ENCODE assay signal across 1 cellular context in genomic region chr22:29030618-29031235, GRCh38.
A peak's percentile ranks its signal among the peaks of the same experiment; 100 is the strongest.
TF ChIP-seq lines count a peak whose summit lies in the region.

No MANE protein-coding gene starts in this region.

TF ChIP-seq in HepG2, 621 proteins besides CTCF, POLR2A, EP300 and RAD21 (continued from another document and continues in another):
- TF ChIP-seq, protein P1, sequence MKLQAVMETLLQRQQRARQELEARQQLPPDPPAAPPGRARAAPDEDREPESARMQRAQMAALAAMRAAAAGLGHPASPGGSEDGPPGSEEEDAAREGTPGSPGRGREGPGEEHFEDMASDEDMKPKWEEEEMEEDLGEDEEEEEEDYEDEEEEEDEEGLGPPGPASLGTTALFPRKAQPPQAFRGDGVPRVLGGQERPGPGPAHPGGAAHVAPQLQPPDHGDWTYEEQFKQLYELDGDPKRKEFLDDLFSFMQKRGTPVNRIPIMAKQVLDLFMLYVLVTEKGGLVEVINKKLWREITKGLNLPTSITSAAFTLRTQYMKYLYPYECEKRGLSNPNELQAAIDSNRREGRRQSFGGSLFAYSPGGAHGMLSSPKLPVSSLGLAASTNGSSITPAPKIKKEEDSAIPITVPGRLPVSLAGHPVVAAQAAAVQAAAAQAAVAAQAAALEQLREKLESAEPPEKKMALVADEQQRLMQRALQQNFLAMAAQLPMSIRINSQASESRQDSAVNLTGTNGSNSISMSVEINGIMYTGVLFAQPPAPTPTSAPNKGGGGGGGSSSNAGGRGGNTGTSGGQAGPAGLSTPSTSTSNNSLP (IDR thresholded peaks at IDR 0.05; ENCODE audit: low read depth, low read length) = peak; percentile 42; the same call in 1 of the 2 replicates
- TF ChIP-seq ZNF24 (IDR thresholded peaks at IDR 0.05) = no peak
- peak; percentile 90 for TF ChIP-seq ARID5B (CRISPR knock-in tag; IDR thresholded peaks at IDR 0.05)
- TF ChIP-seq, protein P2, sequence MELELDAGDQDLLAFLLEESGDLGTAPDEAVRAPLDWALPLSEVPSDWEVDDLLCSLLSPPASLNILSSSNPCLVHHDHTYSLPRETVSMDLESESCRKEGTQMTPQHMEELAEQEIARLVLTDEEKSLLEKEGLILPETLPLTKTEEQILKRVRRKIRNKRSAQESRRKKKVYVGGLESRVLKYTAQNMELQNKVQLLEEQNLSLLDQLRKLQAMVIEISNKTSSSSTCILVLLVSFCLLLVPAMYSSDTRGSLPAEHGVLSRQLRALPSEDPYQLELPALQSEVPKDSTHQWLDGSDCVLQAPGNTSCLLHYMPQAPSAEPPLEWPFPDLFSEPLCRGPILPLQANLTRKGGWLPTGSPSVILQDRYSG (CRISPR knock-in tag; IDR thresholded peaks at IDR 0.05) = no peak
- TF ChIP-seq ZSCAN25 (CRISPR knock-in tag; IDR thresholded peaks at IDR 0.05) = peak; percentile 92
- no peak for TF ChIP-seq POLR2G (IDR thresholded peaks at IDR 0.05; ENCODE audit: low read depth, low read length)
- no peak for TF ChIP-seq ZNF326 (CRISPR knock-in tag; IDR thresholded peaks at IDR 0.05; ENCODE audit: borderline replicate concordance)
- TF ChIP-seq NFIB (CRISPR knock-in tag; IDR thresholded peaks at IDR 0.05; ENCODE audit: borderline replicate concordance) = no peak
- no peak for TF ChIP-seq NFYB (CRISPR knock-in tag; IDR thresholded peaks at IDR 0.05)
- TF ChIP-seq, protein P3, sequence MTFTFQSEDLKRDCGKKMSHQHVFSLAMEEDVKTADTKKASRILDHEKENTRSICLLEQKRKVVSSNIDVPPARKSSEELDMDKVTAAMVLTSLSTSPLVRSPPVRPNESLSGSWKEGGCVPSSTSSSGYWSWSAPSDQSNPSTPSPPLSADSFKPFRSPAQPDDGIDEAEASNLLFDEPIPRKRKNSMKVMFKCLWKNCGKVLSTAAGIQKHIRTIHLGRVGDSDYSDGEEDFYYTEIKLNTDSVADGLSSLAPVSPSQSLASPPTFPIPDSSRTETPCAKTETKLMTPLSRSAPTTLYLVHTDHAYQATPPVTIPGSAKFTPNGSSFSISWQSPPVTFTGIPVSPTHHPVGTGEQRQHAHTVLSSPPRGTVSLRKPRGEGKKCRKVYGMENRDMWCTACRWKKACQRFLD (CRISPR knock-in tag; IDR thresholded peaks at IDR 0.05; ENCODE audit: borderline replicate concordance) = no peak
- TF ChIP-seq PPARG (CRISPR knock-in tag; conservative IDR thresholded peaks at IDR 0.05) = peak; percentile 56
- peak; percentile 70 for TF ChIP-seq NRL (CRISPR knock-in tag; IDR thresholded peaks at IDR 0.05; ENCODE audit: borderline replicate concordance)
- TF ChIP-seq SAP130 (CRISPR knock-in tag; IDR thresholded peaks at IDR 0.05; ENCODE audit: low read depth) = peak; percentile 63
- no peak for TF ChIP-seq THAP9 (CRISPR knock-in tag; IDR thresholded peaks at IDR 0.05; ENCODE audit: borderline replicate concordance)
- no peak for TF ChIP-seq TIGD3 (CRISPR knock-in tag; IDR thresholded peaks at IDR 0.05; ENCODE audit: borderline replicate concordance)
- no peak for TF ChIP-seq SMYD3 (CRISPR knock-in tag; IDR thresholded peaks at IDR 0.05)
- TF ChIP-seq ZNF652 (CRISPR knock-in tag; IDR thresholded peaks at IDR 0.05; ENCODE audit: borderline replicate concordance, low read depth) = peak; percentile 74; the same call in 1 of the 2 replicates
- TF ChIP-seq CSRNP2 (CRISPR knock-in tag; conservative IDR thresholded peaks at IDR 0.05; ENCODE audit: low read depth) = no peak
- TF ChIP-seq NKX3-1 (CRISPR knock-in tag; IDR thresholded peaks at IDR 0.05) = no peak
- no peak for TF ChIP-seq ZNF142 (CRISPR knock-in tag; IDR thresholded peaks at IDR 0.05)
- no peak for TF ChIP-seq MXD4 (CRISPR knock-in tag; IDR thresholded peaks at IDR 0.05)
- 0 out of 2 replicates have a peak, but pooled peaks have one; percentile 61 for TF ChIP-seq ZBTB43 (CRISPR knock-in tag; conservative IDR thresholded peaks at IDR 0.05)
- TF ChIP-seq SRF (IDR thresholded peaks at IDR 0.05; ENCODE audit: low read depth, low read length) = no peak
- no peak for TF ChIP-seq RORA (CRISPR knock-in tag; IDR thresholded peaks at IDR 0.05)
- TF ChIP-seq, protein P4, sequence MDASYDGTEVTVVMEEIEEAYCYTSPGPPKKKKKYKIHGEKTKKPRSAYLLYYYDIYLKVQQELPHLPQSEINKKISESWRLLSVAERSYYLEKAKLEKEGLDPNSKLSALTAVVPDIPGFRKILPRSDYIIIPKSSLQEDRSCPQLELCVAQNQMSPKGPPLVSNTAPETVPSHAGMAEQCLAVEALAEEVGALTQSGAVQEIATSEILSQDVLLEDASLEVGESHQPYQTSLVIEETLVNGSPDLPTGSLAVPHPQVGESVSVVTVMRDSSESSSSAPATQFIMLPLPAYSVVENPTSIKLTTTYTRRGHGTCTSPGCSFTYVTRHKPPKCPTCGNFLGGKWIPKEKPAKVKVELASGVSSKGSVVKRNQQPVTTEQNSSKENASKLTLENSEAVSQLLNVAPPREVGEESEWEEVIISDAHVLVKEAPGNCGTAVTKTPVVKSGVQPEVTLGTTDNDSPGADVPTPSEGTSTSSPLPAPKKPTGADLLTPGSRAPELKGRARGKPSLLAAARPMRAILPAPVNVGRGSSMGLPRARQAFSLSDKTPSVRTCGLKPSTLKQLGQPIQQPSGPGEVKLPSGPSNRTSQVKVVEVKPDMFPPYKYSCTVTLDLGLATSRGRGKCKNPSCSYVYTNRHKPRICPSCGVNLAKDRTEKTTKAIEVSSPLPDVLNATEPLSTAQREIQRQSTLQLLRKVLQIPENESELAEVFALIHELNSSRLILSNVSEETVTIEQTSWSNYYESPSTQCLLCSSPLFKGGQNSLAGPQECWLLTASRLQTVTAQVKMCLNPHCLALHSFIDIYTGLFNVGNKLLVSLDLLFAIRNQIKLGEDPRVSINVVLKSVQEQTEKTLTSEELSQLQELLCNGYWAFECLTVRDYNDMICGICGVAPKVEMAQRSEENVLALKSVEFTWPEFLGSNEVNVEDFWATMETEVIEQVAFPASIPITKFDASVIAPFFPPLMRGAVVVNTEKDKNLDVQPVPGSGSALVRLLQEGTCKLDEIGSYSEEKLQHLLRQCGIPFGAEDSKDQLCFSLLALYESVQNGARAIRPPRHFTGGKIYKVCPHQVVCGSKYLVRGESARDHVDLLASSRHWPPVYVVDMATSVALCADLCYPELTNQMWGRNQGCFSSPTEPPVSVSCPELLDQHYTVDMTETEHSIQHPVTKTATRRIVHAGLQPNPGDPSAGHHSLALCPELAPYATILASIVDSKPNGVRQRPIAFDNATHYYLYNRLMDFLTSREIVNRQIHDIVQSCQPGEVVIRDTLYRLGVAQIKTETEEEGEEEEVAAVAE (CRISPR knock-in tag; IDR thresholded peaks at IDR 0.05; ENCODE audit: borderline replicate concordance) = no peak
- peak; percentile 45 for TF ChIP-seq CEBPG (CRISPR knock-in tag; IDR thresholded peaks at IDR 0.05)
